ENCODE assay signal across 11 cellular contexts in the genomic region with DNA sequence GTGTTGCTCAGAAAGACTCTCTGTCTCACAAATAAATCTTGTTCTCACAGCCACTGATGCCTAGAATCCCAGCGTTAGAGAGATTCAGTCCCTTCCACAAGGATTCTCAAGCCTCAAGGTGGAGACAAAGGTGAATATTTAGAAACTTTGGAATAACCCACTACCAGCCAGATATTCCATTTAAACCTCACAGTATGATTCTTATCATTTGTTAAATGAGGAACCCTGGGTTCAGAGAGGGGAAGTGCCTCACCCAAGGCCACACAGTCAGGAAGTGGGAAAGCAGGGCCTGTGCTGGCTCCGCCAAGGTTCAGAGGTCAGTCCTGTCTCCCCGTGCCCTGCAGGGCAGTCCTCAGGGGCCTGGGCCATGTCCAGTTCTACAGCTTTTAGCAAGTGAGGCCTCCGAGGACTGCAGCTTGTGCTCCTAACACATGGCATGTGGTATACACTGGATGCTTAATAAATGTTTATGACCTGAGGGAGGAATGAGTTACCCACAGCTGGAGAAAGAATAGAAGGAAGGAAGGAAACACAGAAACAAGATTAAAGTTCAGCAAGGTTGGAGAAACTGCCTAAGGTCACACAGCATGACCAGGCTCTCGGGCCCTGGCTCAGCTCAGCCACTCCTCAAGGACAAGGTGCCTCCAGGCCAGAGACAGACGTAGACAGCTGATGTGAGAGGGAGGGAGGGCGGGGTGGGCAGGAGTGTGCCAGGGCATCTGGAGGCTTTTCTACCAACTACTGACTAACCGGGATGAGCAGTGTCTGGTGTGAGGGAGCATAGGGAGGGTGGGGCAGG. TPM values are rescaled to one million over a fixed set of nuclear protein-coding genes. Genes with fewer than 3 reads are reported as not detected.
DNase-seq lines count a peak whose midpoint lies in the region; FAIRE-seq and TF ChIP-seq lines count a peak whose summit lies in the region.
"Had no signal": no experiment of that assay in that cellular context is flagged by ENCODE, and none has a peak within 500 bp of the region (broad histone marks: within the 10 kb centered on the region; RNA-seq: fewer than 3 reads in every experiment).

No MANE protein-coding gene starts in this region.

- H3K9me3 ChIP-seq in esophagus muscularis mucosa = no peaks in the 10 kb centered on the region

- CTCF ChIA-PET in Calu3 (lab: Charles Lee) = interaction anchor here (0.6 to 3.5 kb wide), 7 partner anchors 17 to 681 kb away, joined by 3 to 13 read pairs (median 9); no protein-coding TSS in a partner anchor
- CTCF ChIA-PET in RWPE1 (lab: Yijun Ruan, JAX) = interaction anchor here (0.6 to 5.7 kb wide), 6 partner anchors 54 to 605 kb away, joined by 3 to 47 read pairs (median 4); no protein-coding TSS in a partner anchor

- no peaks in the 10 kb centered on the region for H3K36me3 ChIP-seq in esophagus muscularis mucosa

- TF ChIP-seq CTCF in Calu3 (IDR thresholded peaks at IDR 0.05; ENCODE audit: unreplicated experiment) (no peak), RWPE1 (conservative IDR thresholded peaks at IDR 0.05; ENCODE audit: low read depth) (no peak), esophagus muscularis mucosa (IDR thresholded peaks at IDR 0.05) (no peak), osteocyte (IDR thresholded peaks at IDR 0.05) (no peak)

- H3K4me1 Mint-ChIP-seq in Calu3 (ENCODE audit: low read depth, unreplicated experiment) = peaks cover 84% of the 10 kb centered on the region
- peaks cover 81% of the 10 kb centered on the region for H3K4me1 Mint-ChIP-seq in osteocyte (ENCODE audit: unreplicated experiment)

- H3K27me3 Mint-ChIP-seq in Calu3 (ENCODE audit: unreplicated experiment) = no peaks in the 10 kb centered on the region
- H3K27me3 Mint-ChIP-seq in osteocyte (ENCODE audit: unreplicated experiment) = no peaks in the 10 kb centered on the region

- no peaks in the 10 kb centered on the region for H3K9me3 Mint-ChIP-seq in Calu3 (ENCODE audit: low read depth, unreplicated experiment)
- H3K9me3 Mint-ChIP-seq in osteocyte (ENCODE audit: unreplicated experiment) = no peaks in the 10 kb centered on the region
- H3K9me3 Mint-ChIP-seq: activated T-cell treated with anti-CD3 and anti-CD28 coated beads, Interleukin-2, amount 50 U/mL, for 72 hours had no signal

- no TSS peak for BruUV-seq in Calu3 (replicated peaks; lab: Mats Ljungman, UMichigan)

- no peaks in the 10 kb centered on the region for H3K27me3 ChIP-seq in esophagus muscularis mucosa

- no peak for FAIRE-seq in HTR-8/SVneo (lab: Jason Lieb, UNC)

- H3K4me3 Mint-ChIP-seq in Calu3 (ENCODE audit: low read depth, unreplicated experiment) (no peak overlapping the region), osteocyte (ENCODE audit: unreplicated experiment) (no peak overlapping the region)
- H3K4me3 Mint-ChIP-seq: activated T-cell treated with anti-CD3 and anti-CD28 coated beads, Interleukin-2, amount 50 U/mL, for 72 hours had no signal

- WGBS in esophagus muscularis mucosa = 70% methylated on average over 6 of the region's 8 CpGs

- no peak for DNase-seq in Calu3
- DNase-seq in RWPE1 (ENCODE audit: low spot score) = peak; percentile 54
- DNase-seq in esophagus muscularis mucosa (ENCODE audit: extremely low spot score) = no peak
- DNase-seq in osteocyte (ENCODE audit: extremely low spot score, unreplicated experiment) = no peak
- no peak for DNase-seq in HTR-8/SVneo (ENCODE audit: insufficient read length, low spot score)
- DNase-seq in activated effector memory CD4-positive, alpha-beta T cell treated with anti-CD3 and anti-CD28 coated beads, Interleukin-2, amount 50 U/mL, for 16 hours = no peak
- DNase-seq in iPS-NIHi7 (ENCODE audit: extremely low spot score) = no peak
- no peak for DNase-seq in NCI-H510A treated with DMSO at 0.1 percent for 48 hours (lab: John Stamatoyannopoulos, UW)
- DNase-seq: stimulated activated CD4-positive, alpha-beta T cell treated with anti-CD3 and anti-CD28 coated beads, Interleukin-4, amount 100 ng/mL, for 4 hours had no signal

- POLR2A ChIA-PET in RWPE1 (lab: Yijun Ruan, JAX; ENCODE audit: low non-redundant PET) = no interaction called here

- peaks cover 28 to 63% (median 58%) of the 10 kb centered on the region in 4 donors for H3K4me1 ChIP-seq in esophagus muscularis mucosa

- H3K27ac ChIP-seq in RWPE1 (peak overlapping the region; percentile 86), esophagus muscularis mucosa (replicated peaks in 1 of 4) (peak overlapping the region; percentile 20 to 42 (median 30))
- H3K27ac ChIP-seq: SK-N-MC had no signal

- H3K36me3 Mint-ChIP-seq in Calu3 (ENCODE audit: insufficient read depth, unreplicated experiment) (peaks cover 32% of the 10 kb centered on the region), osteocyte (ENCODE audit: unreplicated experiment) (no peaks in the 10 kb centered on the region)

- no peak for TF ChIP-seq EP300 in esophagus muscularis mucosa (IDR thresholded peaks at IDR 0.05)

- H3K27ac Mint-ChIP-seq in Calu3 (ENCODE audit: unreplicated experiment) (peak overlapping the region; percentile 14), osteocyte (ENCODE audit: unreplicated experiment) (peak overlapping the region; percentile 39)
- H3K27ac Mint-ChIP-seq: activated T-cell treated with anti-CD3 and anti-CD28 coated beads, Interleukin-2, amount 50 U/mL, for 72 hours had no signal

- no peak for TF ChIP-seq POLR2A in esophagus muscularis mucosa (IDR thresholded peaks at IDR 0.05; ENCODE audit: low read depth)

- no peak overlapping the region for H3K4me3 ChIP-seq in esophagus muscularis mucosa
- H3K4me3 ChIP-seq: SK-N-MC had no signal

- intact Hi-C loops in Calu3 (cut with micrococcal nuclease; ENCODE audit: unreplicated experiment) (loop anchor here (1.0 to 5.0 kb wide), 2 partner anchors 42 to 52 kb away; no protein-coding TSS in a partner anchor), esophagus muscularis mucosa (cut with DNase I) (loop anchor here (5.0 kb wide), 2 partner anchors 53 to 112 kb away; no protein-coding TSS in a partner anchor)

RNA-seq across cellular contexts. Expression of a gene that starts 3.9 kb away (rescaled TPM):
- total RNA-seq in Calu3 (2022) = 261 and 311 TPM in 2 replicates
- 100 to 1,000 TPM; 170 to 385 (median 212) TPM for total RNA-seq in esophagus muscularis mucosa
- 29.2 and 32.7 TPM in 2 replicates for total RNA-seq in osteocyte
